Comparison of ENCODE assay signal across 23 cellular contexts in genomic region chr6:126113261-126113660, GRCh38.
"Had no signal": no experiment of that assay in that cellular context is flagged by ENCODE, and none has a peak within 500 bp of the region (broad histone marks: within the 10 kb centered on the region; RNA-seq: fewer than 3 reads in every experiment).

No MANE protein-coding gene starts in this region.

- DNase-seq: activated CD4-positive, alpha-beta T cell treated with anti-CD3 and anti-CD28 coated beads, Interleukin-2, amount 10 ng/mL, durations not matched to agents 24 days and 14 days; activated CD8-positive, alpha-beta T cell treated with anti-CD3 and anti-CD28 coated beads, Interleukin-2, amount 10 ng/mL, durations not matched to agents 7 days and 5 days; activated gamma-delta T cell; activated naive CD4-positive, alpha-beta T cell treated with anti-CD3 and anti-CD28 coated beads, Interleukin-2, amount 50 U/mL, for 16 hours; activated naive CD8-positive, alpha-beta T cell treated with anti-CD3 and anti-CD28 coated beads, Interleukin-2, amount 50 U/mL, for 24 hours; effector memory CD4-positive, alpha-beta T cell; gastrocnemius medialis; hippocampal formation; left ventricle myocardium inferior; mammary epithelial cell; naive thymus-derived CD8-positive, alpha-beta T cell; posterior cingulate gyrus; right lobe of liver; stimulated activated naive B cell treated with anti-CD40 and anti-IgM and Interleukin-4, amounts not matched to agents 10 μg/mL and 1 μg/mL and 100 μg/mL, for 72 hours; transverse colon had no signal

- H3K9me3 Mint-ChIP-seq: activated CD4-positive, alpha-beta T cell treated with anti-CD3 and anti-CD28 coated beads, Interleukin-2, amount 10 ng/mL, durations not matched to agents 24 days and 14 days; activated naive CD8-positive, alpha-beta T cell treated with anti-CD3 and anti-CD28 coated beads, Interleukin-2, amount 50 U/mL, for 24 hours; activated T-helper 1 cell treated with anti-CD3 and anti-CD28 coated beads, Interleukin-12 subunit alpha, Interleukin-12 subunit beta, Interleukin-2, Interleukin-4 antibody, amounts not matched to agents 30 ng/mL and 10 ng/mL and 1 ng/mL, durations not matched to agents 14 hours and 24 hours and 36 hours; dendritic cell treated with granulocyte-macrophage colony-stimulating factor and Interleukin-4, amounts not matched to agents 40 ng/mL and 50 ng/mL, for 4 days; mesothelial cell of epicardium; naive thymus-derived CD8-positive, alpha-beta T cell; neural progenitor cell; stimulated activated naive B cell treated with anti-CD40 and anti-IgM and Interleukin-4, amounts not matched to agents 10 μg/mL and 1 μg/mL and 100 μg/mL, for 72 hours had no signal

- H3K4me3 Mint-ChIP-seq: activated CD4-positive, alpha-beta T cell treated with anti-CD3 and anti-CD28 coated beads, Interleukin-2, amount 10 ng/mL, durations not matched to agents 24 days and 14 days; activated CD8-positive, alpha-beta T cell treated with anti-CD3 and anti-CD28 coated beads, Interleukin-2, amount 10 ng/mL, durations not matched to agents 7 days and 5 days; activated naive CD8-positive, alpha-beta T cell treated with anti-CD3 and anti-CD28 coated beads, Interleukin-2, amount 50 U/mL, for 24 hours; activated T-helper 1 cell treated with anti-CD3 and anti-CD28 coated beads, Interleukin-12 subunit alpha, Interleukin-12 subunit beta, Interleukin-2, Interleukin-4 antibody, amounts not matched to agents 30 ng/mL and 10 ng/mL and 1 ng/mL, durations not matched to agents 14 hours and 24 hours and 36 hours; dendritic cell treated with granulocyte-macrophage colony-stimulating factor and Interleukin-4, amounts not matched to agents 40 ng/mL and 50 ng/mL, for 4 days; mesothelial cell of epicardium; naive thymus-derived CD8-positive, alpha-beta T cell; neural progenitor cell; stimulated activated naive B cell treated with anti-CD40 and anti-IgM and Interleukin-4, amounts not matched to agents 10 μg/mL and 1 μg/mL and 100 μg/mL, for 72 hours had no signal

- H3K27me3 Mint-ChIP-seq: activated CD4-positive, alpha-beta T cell treated with anti-CD3 and anti-CD28 coated beads, Interleukin-2, amount 10 ng/mL, durations not matched to agents 24 days and 14 days; activated naive CD8-positive, alpha-beta T cell treated with anti-CD3 and anti-CD28 coated beads, Interleukin-2, amount 50 U/mL, for 24 hours; dendritic cell treated with granulocyte-macrophage colony-stimulating factor and Interleukin-4, amounts not matched to agents 40 ng/mL and 50 ng/mL, for 4 days; naive thymus-derived CD8-positive, alpha-beta T cell; stimulated activated naive B cell treated with anti-CD40 and anti-IgM and Interleukin-4, amounts not matched to agents 10 μg/mL and 1 μg/mL and 100 μg/mL, for 72 hours had no signal

- H3K4me1 Mint-ChIP-seq: activated CD4-positive, alpha-beta T cell treated with anti-CD3 and anti-CD28 coated beads, Interleukin-2, amount 10 ng/mL, durations not matched to agents 24 days and 14 days; activated naive CD8-positive, alpha-beta T cell treated with anti-CD3 and anti-CD28 coated beads, Interleukin-2, amount 50 U/mL, for 24 hours; naive thymus-derived CD8-positive, alpha-beta T cell; stimulated activated naive B cell treated with anti-CD40 and anti-IgM and Interleukin-4, amounts not matched to agents 10 μg/mL and 1 μg/mL and 100 μg/mL, for 72 hours had no signal

- H3K27me3 ChIP-seq: gastrocnemius medialis, neural progenitor cell, right lobe of liver, transverse colon had no signal

- H3K36me3 ChIP-seq: cardiac muscle cell, neural progenitor cell, transverse colon had no signal

- H3K36me3 Mint-ChIP-seq: mesothelial cell of epicardium had no signal

- H3K27ac Mint-ChIP-seq: activated CD4-positive, alpha-beta T cell treated with anti-CD3 and anti-CD28 coated beads, Interleukin-2, amount 10 ng/mL, durations not matched to agents 24 days and 14 days; activated CD8-positive, alpha-beta T cell treated with anti-CD3 and anti-CD28 coated beads, Interleukin-2, amount 10 ng/mL, durations not matched to agents 7 days and 5 days; activated naive CD8-positive, alpha-beta T cell treated with anti-CD3 and anti-CD28 coated beads, Interleukin-2, amount 50 U/mL, for 24 hours; activated T-helper 1 cell treated with anti-CD3 and anti-CD28 coated beads, Interleukin-12 subunit alpha, Interleukin-12 subunit beta, Interleukin-2, Interleukin-4 antibody, amounts not matched to agents 30 ng/mL and 10 ng/mL and 1 ng/mL, durations not matched to agents 14 hours and 24 hours and 36 hours; dendritic cell treated with granulocyte-macrophage colony-stimulating factor and Interleukin-4, amounts not matched to agents 40 ng/mL and 50 ng/mL, for 4 days; mesothelial cell of epicardium; naive thymus-derived CD8-positive, alpha-beta T cell; stimulated activated naive B cell treated with anti-CD40 and anti-IgM and Interleukin-4, amounts not matched to agents 10 μg/mL and 1 μg/mL and 100 μg/mL, for 72 hours had no signal

- H3K4me3 ChIP-seq: cardiac muscle cell, gastrocnemius medialis, left ventricle myocardium inferior, neural progenitor cell, right lobe of liver, skin epidermis, transverse colon had no signal

- ATAC-seq: activated CD4-positive, CD25-positive, alpha-beta regulatory T cell treated with anti-CD3 and anti-CD28 coated beads, Interleukin-2, amount 50 U/mL, for 24 hours; activated CD8-positive, alpha-beta T cell treated with anti-CD3 and anti-CD28 coated beads, Interleukin-2, amount 10 ng/mL, durations not matched to agents 7 days and 5 days; activated naive CD8-positive, alpha-beta T cell treated with anti-CD3 and anti-CD28 coated beads, Interleukin-2, amount 50 U/mL, for 24 hours; esophagus mucosa; gastrocnemius medialis; naive thymus-derived CD8-positive, alpha-beta T cell; right lobe of liver; stimulated activated naive B cell treated with anti-CD40 and anti-IgM and Interleukin-4, amounts not matched to agents 10 μg/mL and 1 μg/mL and 100 μg/mL, for 72 hours had no signal
